In the genomic region with DNA sequence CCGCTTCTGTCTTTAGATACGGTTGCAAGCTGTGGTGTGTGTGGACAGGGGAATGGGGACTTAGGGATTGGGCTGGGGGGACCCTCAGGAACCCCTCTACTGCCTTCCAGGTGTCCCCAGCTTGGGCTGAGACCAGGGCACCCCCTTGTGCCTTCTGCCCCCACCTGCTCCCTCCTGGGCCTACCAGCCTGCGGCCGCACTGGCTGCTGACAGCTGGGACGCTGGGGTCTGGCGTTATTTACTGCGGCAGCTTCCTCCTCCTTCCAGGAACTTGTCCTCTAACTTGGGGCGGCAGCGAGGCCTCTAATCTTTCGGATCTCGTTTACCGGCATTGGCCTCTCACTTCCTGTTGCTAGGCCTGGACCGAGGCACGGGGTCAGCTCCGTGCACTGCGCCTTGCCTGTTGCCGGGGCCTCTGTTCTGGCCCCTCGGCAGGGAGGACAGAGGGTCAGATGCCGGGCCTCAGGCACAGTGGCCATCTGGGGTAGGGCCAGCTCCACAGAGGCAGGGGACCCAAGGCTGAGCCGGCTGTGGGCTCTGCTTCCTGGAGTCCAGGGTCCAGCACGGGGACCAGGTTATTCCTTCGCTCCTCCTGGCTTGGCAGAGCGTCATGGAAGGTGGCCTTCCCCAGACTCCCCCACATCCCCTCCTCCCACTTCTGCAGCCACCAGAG, we compare ENCODE assay signal across 1 cellular context.
A peak's percentile ranks its signal among the peaks of the same experiment; 100 is the strongest.
TF ChIP-seq lines count a peak whose summit lies in the region.

No MANE protein-coding gene starts in this region.

TF ChIP-seq in K562, 482 proteins besides CTCF, POLR2A, EP300 and RAD21 (continued from another document):
- TF ChIP-seq ZNF830 (CRISPR knock-in tag; IDR thresholded peaks at IDR 0.05) (peak; percentile 62; the same call in 1 of the 2 replicates), RBM39 (optimal IDR thresholded peaks at IDR 0.05; ENCODE audit: low read depth, low read length) (no peak), AFF1 (IDR thresholded peaks at IDR 0.05; ENCODE audit: low read depth in 1 of 2, partially characterized antibody in 2 of 2) (peak in 1 of 2 experiments; percentile 74), CREBBP (IDR thresholded peaks at IDR 0.05; ENCODE audit: low read depth, low read length) (no peak), NR3C1 (CRISPR knock-in tag; IDR thresholded peaks at IDR 0.05) (no peak), PTTG1 (tag; IDR thresholded peaks at IDR 0.05; ENCODE audit: low read depth) (no peak), ZBTB17 (CRISPR knock-in tag; IDR thresholded peaks at IDR 0.05) (peak; percentile 63; the same call in 1 of the 2 replicates), MAX (CRISPR knock-in tag; IDR thresholded peaks at IDR 0.05) (peak; percentile 67), MAFF (IDR thresholded peaks at IDR 0.05; ENCODE audit: low read length) (no peak), CREB3L1 (IDR thresholded peaks at IDR 0.05; ENCODE audit: borderline replicate concordance, low read depth) (0 out of 2 replicates have a peak, but pooled peaks have one; percentile 34), RBM25 (IDR thresholded peaks at IDR 0.05; ENCODE audit: low read depth, low read length, severe bottlenecking) (no peak), POU5F1 (IDR thresholded peaks at IDR 0.05; ENCODE audit: borderline replicate concordance, low read depth, low read length, partially characterized antibody) (no peak), U2AF2 (optimal IDR thresholded peaks at IDR 0.05; ENCODE audit: low read depth, low read length) (no peak)
- TF ChIP-seq, protein P1, sequence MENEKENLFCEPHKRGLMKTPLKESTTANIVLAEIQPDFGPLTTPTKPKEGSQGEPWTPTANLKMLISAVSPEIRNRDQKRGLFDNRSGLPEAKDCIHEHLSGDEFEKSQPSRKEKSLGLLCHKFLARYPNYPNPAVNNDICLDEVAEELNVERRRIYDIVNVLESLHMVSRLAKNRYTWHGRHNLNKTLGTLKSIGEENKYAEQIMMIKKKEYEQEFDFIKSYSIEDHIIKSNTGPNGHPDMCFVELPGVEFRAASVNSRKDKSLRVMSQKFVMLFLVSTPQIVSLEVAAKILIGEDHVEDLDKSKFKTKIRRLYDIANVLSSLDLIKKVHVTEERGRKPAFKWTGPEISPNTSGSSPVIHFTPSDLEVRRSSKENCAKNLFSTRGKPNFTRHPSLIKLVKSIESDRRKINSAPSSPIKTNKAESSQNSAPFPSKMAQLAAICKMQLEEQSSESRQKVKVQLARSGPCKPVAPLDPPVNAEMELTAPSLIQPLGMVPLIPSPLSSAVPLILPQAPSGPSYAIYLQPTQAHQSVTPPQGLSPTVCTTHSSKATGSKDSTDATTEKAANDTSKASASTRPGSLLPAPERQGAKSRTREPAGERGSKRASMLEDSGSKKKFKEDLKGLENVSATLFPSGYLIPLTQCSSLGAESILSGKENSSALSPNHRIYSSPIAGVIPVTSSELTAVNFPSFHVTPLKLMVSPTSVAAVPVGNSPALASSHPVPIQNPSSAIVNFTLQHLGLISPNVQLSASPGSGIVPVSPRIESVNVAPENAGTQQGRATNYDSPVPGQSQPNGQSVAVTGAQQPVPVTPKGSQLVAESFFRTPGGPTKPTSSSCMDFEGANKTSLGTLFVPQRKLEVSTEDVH (IDR thresholded peaks at IDR 0.05; ENCODE audit: low read depth, partially characterized antibody): peak; percentile 24
- TF ChIP-seq, protein P2, sequence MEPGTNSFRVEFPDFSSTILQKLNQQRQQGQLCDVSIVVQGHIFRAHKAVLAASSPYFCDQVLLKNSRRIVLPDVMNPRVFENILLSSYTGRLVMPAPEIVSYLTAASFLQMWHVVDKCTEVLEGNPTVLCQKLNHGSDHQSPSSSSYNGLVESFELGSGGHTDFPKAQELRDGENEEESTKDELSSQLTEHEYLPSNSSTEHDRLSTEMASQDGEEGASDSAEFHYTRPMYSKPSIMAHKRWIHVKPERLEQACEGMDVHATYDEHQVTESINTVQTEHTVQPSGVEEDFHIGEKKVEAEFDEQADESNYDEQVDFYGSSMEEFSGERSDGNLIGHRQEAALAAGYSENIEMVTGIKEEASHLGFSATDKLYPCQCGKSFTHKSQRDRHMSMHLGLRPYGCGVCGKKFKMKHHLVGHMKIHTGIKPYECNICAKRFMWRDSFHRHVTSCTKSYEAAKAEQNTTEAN (CRISPR knock-in tag; IDR thresholded peaks at IDR 0.05): no peak
